25 cellular contexts compared by ENCODE assay signal in the genomic region with DNA sequence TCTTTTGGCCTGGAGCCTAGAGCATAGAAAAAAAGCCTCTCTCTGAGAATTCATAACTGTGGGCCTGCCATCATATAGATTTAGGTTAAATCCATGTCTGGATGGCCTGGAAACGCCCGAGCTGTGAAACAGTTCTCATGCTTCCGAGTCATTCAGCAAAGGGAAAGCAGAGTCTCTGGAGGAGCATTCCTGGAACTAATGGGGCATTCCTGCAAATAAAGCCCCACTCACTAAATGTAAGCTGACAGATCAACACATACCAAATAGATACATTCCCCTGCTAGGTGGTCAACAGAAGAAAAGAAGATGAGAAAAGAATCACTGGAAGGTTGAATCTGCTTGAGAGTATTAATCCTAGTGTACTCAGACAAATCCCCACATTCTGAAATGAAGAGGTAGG.
DNase-seq lines count a peak whose midpoint lies in the region; ATAC-seq, FAIRE-seq and TF ChIP-seq lines count a peak whose summit lies in the region.
"Had no signal": no experiment of that assay in that cellular context is flagged by ENCODE, and none has a peak within 500 bp of the region (broad histone marks: within the 10 kb centered on the region; RNA-seq: fewer than 3 reads in every experiment).

No MANE protein-coding gene starts in this region.

- peaks cover 22% of the 10 kb centered on the region for H3K36me3 Mint-ChIP-seq in effector memory CD8-positive, alpha-beta T cell (ENCODE audit: insufficient read depth)

- no peak for TF ChIP-seq CTCF in D721Med (IDR thresholded peaks at IDR 0.05; ENCODE audit: insufficient read depth, missing control alignments)
- TF ChIP-seq CTCF in SK-N-SH (IDR thresholded peaks at IDR 0.05): no peak

- H3K9me3 ChIP-seq in SK-N-SH: no peaks in the 10 kb centered on the region
- H3K9me3 ChIP-seq: right lobe of liver had no signal

- no peak overlapping the region for H2AFZ ChIP-seq in SK-N-SH (ENCODE audit: low read depth)

- H3K4me3 ChIP-seq in SK-N-SH (ENCODE audit: low read depth in 2 of 2, low read length in 1 of 2): no peak overlapping the region
- H3K4me3 ChIP-seq: GM12878, right lobe of liver had no signal

- H3K27ac Mint-ChIP-seq in effector memory CD8-positive, alpha-beta T cell: no peak overlapping the region
- H3K27ac Mint-ChIP-seq: activated naive CD4-positive, alpha-beta T cell treated with anti-CD3 and anti-CD28 coated beads for 36 hours; activated T-cell treated with anti-CD3 and anti-CD28 coated beads, Interleukin-2, amount 50 U/mL, for 72 hours; natural killer cell treated with Interleukin-12 subunit alpha and Interleukin-12 subunit beta and Interleukin-15 and Interleukin-18, amount 100 ng/mL, for 72 hours; T-cell; type B pancreatic cell had no signal

- no peaks in the 10 kb centered on the region for H3K9me3 Mint-ChIP-seq in effector memory CD8-positive, alpha-beta T cell
- H3K9me3 Mint-ChIP-seq: activated naive CD4-positive, alpha-beta T cell treated with anti-CD3 and anti-CD28 coated beads for 36 hours; activated T-cell treated with anti-CD3 and anti-CD28 coated beads, Interleukin-2, amount 50 U/mL, for 72 hours; natural killer cell treated with Interleukin-12 subunit alpha and Interleukin-12 subunit beta and Interleukin-15 and Interleukin-18, amount 100 ng/mL, for 72 hours; T-cell; type B pancreatic cell had no signal

- no peak for TF ChIP-seq RAD21 in SK-N-SH (IDR thresholded peaks at IDR 0.05; ENCODE audit: low read length)

- DNase-seq in D721Med (ENCODE audit: insufficient read length, low spot score): no peak
- DNase-seq in SK-N-SH: no peak
- DNase-seq in fibroblast of peridontal ligament (ENCODE audit: extremely low read depth): peak; percentile 29
- DNase-seq in renal cortical epithelial cell (ENCODE audit: low read depth): peak; percentile 40
- DNase-seq in ecto neural progenitor cell (ENCODE audit: low spot score): no peak
- no peak for DNase-seq in left lobe of liver (ENCODE audit: low spot score)
- no peak for DNase-seq in effector memory CD8-positive, alpha-beta T cell
- no peak for DNase-seq in NCI-H1105 (lab: John Stamatoyannopoulos, UW)
- DNase-seq: activated naive CD4-positive, alpha-beta T cell treated with anti-CD3 and anti-CD28 coated beads for 36 hours; activated T-cell treated with anti-CD3 and anti-CD28 coated beads, Interleukin-2, amount 50 U/mL, for 72 hours; amygdala; H7; KG1; NCI-H1694 treated with DMSO at 0.1 percent for 48 hours; NCI-H2171; NCI-H524; right lobe of liver; SHP77 treated with DMSO at 0.1 percent for 48 hours; stimulated activated CD4-positive, alpha-beta T cell treated with anti-CD3 and anti-CD28 coated beads, Interleukin-15, amount 100 ng/mL, for 24 hours; stimulated activated CD8-positive, alpha-beta memory T cell treated with anti-CD3 and anti-CD28 coated beads, Interleukin-4, amount 100 ng/mL, for 48 hours; T-cell had no signal

- no peaks in the 10 kb centered on the region for H3K27me3 Mint-ChIP-seq in effector memory CD8-positive, alpha-beta T cell
- H3K27me3 Mint-ChIP-seq: natural killer cell treated with Interleukin-12 subunit alpha and Interleukin-12 subunit beta and Interleukin-15 and Interleukin-18, amount 100 ng/mL, for 72 hours; T-cell; type B pancreatic cell had no signal

- peaks cover 19 to 35% of the 10 kb centered on the region in 2 experiments for H3K36me3 ChIP-seq in SK-N-SH (replicated peaks in 1 of 2; ENCODE audit: control insufficient read depth in 1 of 2, insufficient read depth in 2 of 2, low read length in 1 of 2)

- no peaks in the 10 kb centered on the region for H3K9me2 ChIP-seq in SK-N-SH

- H3K27ac ChIP-seq in SK-N-SH (ENCODE audit: low read depth in 2 of 2, low read length in 1 of 2): peak overlapping the region; percentile 61 to 67
- H3K27ac ChIP-seq: right lobe of liver had no signal

- H4K20me1 ChIP-seq in SK-N-SH (ENCODE audit: insufficient read depth): no peaks in the 10 kb centered on the region

- CTCF ChIA-PET in SK-N-SH (lab: Yijun Ruan, JAX): interaction anchor here (0.6 to 0.8 kb wide), 3 partner anchors 128 to 276 kb away, joined by 3 to 5 read pairs (median 3); no protein-coding TSS in a partner anchor

- H3K27me3 ChIP-seq in SK-N-SH (ENCODE audit: insufficient read depth): no peaks in the 10 kb centered on the region
- H3K27me3 ChIP-seq: right lobe of liver had no signal

- POLR2A ChIA-PET in SK-N-SH (lab: Yijun Ruan, JAX): no interaction called here

- TF ChIP-seq EP300 in SK-N-SH (IDR thresholded peaks at IDR 0.05; ENCODE audit: borderline replicate concordance in 1 of 2, low read depth in 1 of 2, low read length in 1 of 2): no peak

- 0 out of 2 replicates have a peak overlapping the region, but pooled peaks have one; percentile 5 for H3K4me2 ChIP-seq in SK-N-SH

- H3K4me1 Mint-ChIP-seq in effector memory CD8-positive, alpha-beta T cell (ENCODE audit: low read depth in 2 of 2): no peaks in the 10 kb centered on the region
- H3K4me1 Mint-ChIP-seq: T-cell had no signal

- peaks cover 0 to 12% of the 10 kb centered on the region in 2 experiments; a peak in 2 of 4 replicates for H3K4me1 ChIP-seq in SK-N-SH (ENCODE audit: control insufficient read depth in 1 of 2, insufficient read depth in 2 of 2, low read depth in 1 of 2, low read length in 1 of 2)
- H3K4me1 ChIP-seq: right lobe of liver had no signal

- 63% methylated on average over 3 of the region's 3 CpGs for WGBS in SK-N-SH (ENCODE audit: low lambda C conversion rate)

- H3K79me2 ChIP-seq in SK-N-SH (ENCODE audit: insufficient read depth): no peaks in the 10 kb centered on the region

- ATAC-seq in left lobe of liver: no peak
- no peak for ATAC-seq in effector memory CD8-positive, alpha-beta T cell (replicated peaks)
- ATAC-seq: activated T-cell treated with anti-CD3 and anti-CD28 coated beads, Interleukin-2, amount 50 U/mL, for 72 hours; GM12878; natural killer cell treated with Interleukin-12 subunit alpha and Interleukin-12 subunit beta and Interleukin-15 and Interleukin-18, amount 100 ng/mL, for 72 hours; Panc1; right lobe of liver; T-cell had no signal

- no peak overlapping the region for H3K4me3 Mint-ChIP-seq in effector memory CD8-positive, alpha-beta T cell
- H3K4me3 Mint-ChIP-seq: activated naive CD4-positive, alpha-beta T cell treated with anti-CD3 and anti-CD28 coated beads for 36 hours; activated T-cell treated with anti-CD3 and anti-CD28 coated beads, Interleukin-2, amount 50 U/mL, for 72 hours; natural killer cell treated with Interleukin-12 subunit alpha and Interleukin-12 subunit beta and Interleukin-15 and Interleukin-18, amount 100 ng/mL, for 72 hours; T-cell had no signal

- peak; percentile 35 for FAIRE-seq in D721Med (lab: Jason Lieb, UNC)
- FAIRE-seq: GM12878 had no signal

- H3K9ac ChIP-seq in SK-N-SH: no peak overlapping the region; the same call in 1 of the 2 replicates

- H3F3A ChIP-seq in SK-N-SH (replicated peaks; ENCODE audit: insufficient read depth): peaks cover 22% of the 10 kb centered on the region

TF ChIP-seq in SK-N-SH, 30 proteins besides CTCF, POLR2A, EP300 and RAD21:
- peak; percentile 29; the same call in 1 of the 2 replicates for TF ChIP-seq TEAD4 (IDR thresholded peaks at IDR 0.05; ENCODE audit: borderline replicate concordance, insufficient read depth)
- TF ChIP-seq, protein P1, sequence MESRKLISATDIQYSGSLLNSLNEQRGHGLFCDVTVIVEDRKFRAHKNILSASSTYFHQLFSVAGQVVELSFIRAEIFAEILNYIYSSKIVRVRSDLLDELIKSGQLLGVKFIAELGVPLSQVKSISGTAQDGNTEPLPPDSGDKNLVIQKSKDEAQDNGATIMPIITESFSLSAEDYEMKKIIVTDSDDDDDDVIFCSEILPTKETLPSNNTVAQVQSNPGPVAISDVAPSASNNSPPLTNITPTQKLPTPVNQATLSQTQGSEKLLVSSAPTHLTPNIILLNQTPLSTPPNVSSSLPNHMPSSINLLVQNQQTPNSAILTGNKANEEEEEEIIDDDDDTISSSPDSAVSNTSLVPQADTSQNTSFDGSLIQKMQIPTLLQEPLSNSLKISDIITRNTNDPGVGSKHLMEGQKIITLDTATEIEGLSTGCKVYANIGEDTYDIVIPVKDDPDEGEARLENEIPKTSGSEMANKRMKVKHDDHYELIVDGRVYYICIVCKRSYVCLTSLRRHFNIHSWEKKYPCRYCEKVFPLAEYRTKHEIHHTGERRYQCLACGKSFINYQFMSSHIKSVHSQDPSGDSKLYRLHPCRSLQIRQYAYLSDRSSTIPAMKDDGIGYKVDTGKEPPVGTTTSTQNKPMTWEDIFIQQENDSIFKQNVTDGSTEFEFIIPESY (IDR thresholded peaks at IDR 0.05; ENCODE audit: borderline replicate concordance, low read depth): no peak
- no peak for TF ChIP-seq GABPA (IDR thresholded peaks at IDR 0.05; ENCODE audit: low read depth)
- TF ChIP-seq, protein P2, sequence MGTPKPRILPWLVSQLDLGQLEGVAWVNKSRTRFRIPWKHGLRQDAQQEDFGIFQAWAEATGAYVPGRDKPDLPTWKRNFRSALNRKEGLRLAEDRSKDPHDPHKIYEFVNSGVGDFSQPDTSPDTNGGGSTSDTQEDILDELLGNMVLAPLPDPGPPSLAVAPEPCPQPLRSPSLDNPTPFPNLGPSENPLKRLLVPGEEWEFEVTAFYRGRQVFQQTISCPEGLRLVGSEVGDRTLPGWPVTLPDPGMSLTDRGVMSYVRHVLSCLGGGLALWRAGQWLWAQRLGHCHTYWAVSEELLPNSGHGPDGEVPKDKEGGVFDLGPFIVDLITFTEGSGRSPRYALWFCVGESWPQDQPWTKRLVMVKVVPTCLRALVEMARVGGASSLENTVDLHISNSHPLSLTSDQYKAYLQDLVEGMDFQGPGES (IDR thresholded peaks at IDR 0.05; ENCODE audit: low read depth, low read length): no peak
- no peak for TF ChIP-seq SMC3 (IDR thresholded peaks at IDR 0.05; ENCODE audit: low read depth, low read length)
- TF ChIP-seq, protein P3, sequence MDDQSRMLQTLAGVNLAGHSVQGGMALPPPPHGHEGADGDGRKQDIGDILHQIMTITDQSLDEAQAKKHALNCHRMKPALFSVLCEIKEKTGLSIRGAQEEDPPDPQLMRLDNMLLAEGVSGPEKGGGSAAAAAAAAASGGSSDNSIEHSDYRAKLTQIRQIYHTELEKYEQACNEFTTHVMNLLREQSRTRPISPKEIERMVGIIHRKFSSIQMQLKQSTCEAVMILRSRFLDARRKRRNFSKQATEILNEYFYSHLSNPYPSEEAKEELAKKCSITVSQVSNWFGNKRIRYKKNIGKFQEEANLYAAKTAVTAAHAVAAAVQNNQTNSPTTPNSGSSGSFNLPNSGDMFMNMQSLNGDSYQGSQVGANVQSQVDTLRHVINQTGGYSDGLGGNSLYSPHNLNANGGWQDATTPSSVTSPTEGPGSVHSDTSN (IDR thresholded peaks at IDR 0.05): peak; percentile 52
TF ChIP-seq in SK-N-SH: peak in this region for 2.

Comparison
In these comparisons a context has a peak if more than half of its experiments do, and no peak if none do; other contexts are left out.
1. DNase-seq: peak in fibroblast of peridontal ligament (single experiment) and renal cortical epithelial cell (single experiment); none in D721Med (single experiment), SK-N-SH (single experiment), ecto neural progenitor cell (single experiment), left lobe of liver (single experiment), effector memory CD8-positive, alpha-beta T cell (0 of 3) and NCI-H1105 (single experiment).